Comparison of ENCODE assay signal across 15 cellular contexts in the genomic region with DNA sequence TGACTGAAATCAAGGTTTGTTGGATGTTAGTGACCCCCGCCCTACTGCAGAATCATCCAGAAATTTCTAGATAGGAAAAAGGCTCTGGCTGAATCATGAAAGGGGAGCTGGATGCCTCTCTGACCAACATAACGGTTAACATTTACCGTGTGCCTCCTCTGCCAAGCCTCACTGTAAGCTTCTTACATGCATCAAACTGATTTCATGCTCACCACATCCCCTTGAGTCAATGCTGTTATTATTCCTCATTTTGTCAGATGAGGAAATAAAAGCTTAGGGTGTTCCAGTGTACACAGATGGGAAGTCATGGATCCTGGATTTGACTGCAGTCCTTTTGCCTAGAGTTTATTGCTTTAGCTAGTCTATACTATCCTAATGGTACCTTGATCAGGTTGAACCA. TPM values are rescaled to one million over a fixed set of nuclear protein-coding genes. Genes with fewer than 3 reads are reported as not detected.
A peak's percentile ranks its signal among the peaks of the same experiment; 100 is the strongest.
DNase-seq lines count a peak whose midpoint lies in the region; ATAC-seq and TF ChIP-seq lines count a peak whose summit lies in the region.
"Had no signal": no experiment of that assay in that cellular context is flagged by ENCODE, and none has a peak within 500 bp of the region (broad histone marks: within the 10 kb centered on the region; RNA-seq: fewer than 3 reads in every experiment).

No MANE protein-coding gene starts in this region.

- in situ Hi-C loops in KBM-7 (cut with MboI; ENCODE audit: low pct_unique_long_range_greater_than_20kb, low sequenced_read_pairs) = no loop called here

- CTCF ChIA-PET in naive thymus-derived CD4-positive, alpha-beta T cell (lab: Charles Lee) = interaction anchor here (0.7 kb wide), 2 partner anchors 10 to 84 kb away, joined by 3 to 4 read pairs; no protein-coding TSS in a partner anchor

- H3K36me3 ChIP-seq in adipocyte (ENCODE audit: control insufficient read depth, insufficient read depth, low read length, severe bottlenecking) = no peaks in the 10 kb centered on the region
- H3K36me3 ChIP-seq in naive thymus-derived CD4-positive, alpha-beta T cell (ENCODE audit: control insufficient read depth in 2 of 3, insufficient read depth in 3 of 3, low read length in 3 of 3) = no peaks in the 10 kb centered on the region

- ATAC-seq in naive thymus-derived CD4-positive, alpha-beta T cell = peak; percentile 28
- ATAC-seq in HG02571 (IDR thresholded peaks at IDR 0.05; ENCODE audit: unreplicated experiment) (no peak), HG03432 (IDR thresholded peaks at IDR 0.05; ENCODE audit: unreplicated experiment) (no peak)
- ATAC-seq: activated T-cell treated with anti-CD3 and anti-CD28 coated beads, Interleukin-2, amount 50 U/mL, for 72 hours; T-helper 17 cell had no signal

- H3K27me3 ChIP-seq in adipocyte (replicated peaks; ENCODE audit: control insufficient read depth, insufficient read depth, low read length) = no peaks in the 10 kb centered on the region
- no peaks in the 10 kb centered on the region for H3K27me3 ChIP-seq in naive thymus-derived CD4-positive, alpha-beta T cell (ENCODE audit: control insufficient read depth in 2 of 2, insufficient read depth in 2 of 2, low read length in 2 of 2)

- peak overlapping the region; percentile 59 for H3K9ac ChIP-seq in adipocyte (ENCODE audit: low read length)

- DNase-seq in AG10803 (ENCODE audit: low read depth) (peak; percentile 83), KBM-7 (peak; percentile 30), adipocyte (ENCODE audit: low read depth) (no peak), occipital lobe (lab: John Stamatoyannopoulos, UW) (no peak), NCI-H1436 treated with DMSO at 0.1 percent for 48 hours (lab: John Stamatoyannopoulos, UW) (no peak)
- DNase-seq in naive thymus-derived CD4-positive, alpha-beta T cell = no peak
- DNase-seq: activated CD4-positive, alpha-beta T cell treated with anti-CD3 and anti-CD28 coated beads for 48 hours; activated T-cell treated with anti-CD3 and anti-CD28 coated beads, Interleukin-2, amount 50 U/mL, for 72 hours; amniotic stem cell; NCI-H1048; stimulated activated CD4-positive, alpha-beta T cell treated with anti-CD3 and anti-CD28 coated beads, Interleukin-12 subunit alpha, Interleukin-12 subunit beta, amount 100 ng/mL, for 4 hours; substantia nigra; T-helper 17 cell had no signal

- H3K27ac Mint-ChIP-seq in naive thymus-derived CD4-positive, alpha-beta T cell = no peak overlapping the region
- H3K27ac Mint-ChIP-seq: activated T-cell treated with anti-CD3 and anti-CD28 coated beads, Interleukin-2, amount 50 U/mL, for 72 hours; T-helper 17 cell had no signal

- H3K9me3 Mint-ChIP-seq in naive thymus-derived CD4-positive, alpha-beta T cell = peaks cover 0 to 2% (median 0%) of the 10 kb centered on the region in 11 donors
- H3K9me3 Mint-ChIP-seq: activated T-cell treated with anti-CD3 and anti-CD28 coated beads, Interleukin-2, amount 50 U/mL, for 72 hours had no signal

- H3K4me3 ChIP-seq in AG10803 (ENCODE audit: low read length) = no peak overlapping the region
- no peak overlapping the region for H3K4me3 ChIP-seq in adipocyte (ENCODE audit: low read length)
- no peak overlapping the region for H3K4me3 ChIP-seq in naive thymus-derived CD4-positive, alpha-beta T cell (ENCODE audit: low read length)

- POLR2A ChIA-PET in naive thymus-derived CD4-positive, alpha-beta T cell (lab: Charles Lee) = interaction anchor here (0.7 kb wide), 1 partner anchor 178 kb away, joined by 3 read pairs; no protein-coding TSS in a partner anchor

- intact Hi-C loops in naive thymus-derived CD4-positive, alpha-beta T cell (cut with micrococcal nuclease) = no loop called here

- H3K27me3 Mint-ChIP-seq in naive thymus-derived CD4-positive, alpha-beta T cell = peaks cover 0 to 3% (median 0%) of the 10 kb centered on the region in 5 donors
- H3K27me3 Mint-ChIP-seq: T-helper 17 cell had no signal

- no peaks in the 10 kb centered on the region for H3K36me3 Mint-ChIP-seq in naive thymus-derived CD4-positive, alpha-beta T cell

- no peaks in the 10 kb centered on the region for H3K9me3 ChIP-seq in adipocyte (ENCODE audit: control insufficient read depth, low read length)
- H3K9me3 ChIP-seq in naive thymus-derived CD4-positive, alpha-beta T cell (ENCODE audit: control insufficient read depth in 2 of 3, low read length in 3 of 3) = no peaks in the 10 kb centered on the region

- H3K4me1 ChIP-seq in adipocyte (ENCODE audit: control insufficient read depth, insufficient read depth, low read length) = peaks cover 63% of the 10 kb centered on the region
- peaks cover 0 to 7% of the 10 kb centered on the region in 2 donors for H3K4me1 ChIP-seq in naive thymus-derived CD4-positive, alpha-beta T cell (ENCODE audit: control insufficient read depth in 2 of 2, insufficient read depth in 2 of 2, low read length in 2 of 2)

- no peak overlapping the region for H3K27ac ChIP-seq in naive thymus-derived CD4-positive, alpha-beta T cell (ENCODE audit: low read depth, low read length)

- no peak for TF ChIP-seq CTCF in AG10803 (conservative IDR thresholded peaks at IDR 0.05; ENCODE audit: low read length)

- H3K4me3 Mint-ChIP-seq in naive thymus-derived CD4-positive, alpha-beta T cell = no peak overlapping the region
- H3K4me3 Mint-ChIP-seq: activated T-cell treated with anti-CD3 and anti-CD28 coated beads, Interleukin-2, amount 50 U/mL, for 72 hours; T-helper 17 cell had no signal

- peaks cover 10 to 21% (median 21%) of the 10 kb centered on the region in 7 donors for H3K4me1 Mint-ChIP-seq in naive thymus-derived CD4-positive, alpha-beta T cell

RNA-seq across cellular contexts. Expression of a gene that starts 5.9 kb away (rescaled TPM):
- total RNA-seq in naive thymus-derived CD4-positive, alpha-beta T cell = 10 to 100 TPM in 1 of 5 experiments, 1 to 10 TPM in 3, under 1 TPM in 1; 0.92 to 54.0 (median 6.6) TPM
- under 1 TPM; 0.14 to 0.19 TPM for polyA plus RNA-seq in naive thymus-derived CD4-positive, alpha-beta T cell
- total RNA-seq in occipital lobe = 1.9 TPM

RNA-seq across cellular contexts. Expression of a gene that starts 24.9 kb away (rescaled TPM):
- total RNA-seq in naive thymus-derived CD4-positive, alpha-beta T cell = 100 to 1,000 TPM in 1 of 5 experiments, 10 to 100 TPM in 4; 34.7 to 208 (median 50.7) TPM
- 10 to 100 TPM; 19.7 to 26.4 TPM for polyA plus RNA-seq in naive thymus-derived CD4-positive, alpha-beta T cell
- 11.9 TPM for total RNA-seq in occipital lobe

Comparison
In these comparisons a context has a peak if more than half of its experiments do, and no peak if none do; other contexts are left out.
1. DNase-seq: peak in AG10803 (single experiment) and KBM-7 (single experiment); none in adipocyte (single experiment), naive thymus-derived CD4-positive, alpha-beta T cell (0 of 9), occipital lobe (single experiment) and NCI-H1436 treated with DMSO at 0.1 percent for 48 hours (single experiment).